ENCODE assay signal across 16 cellular contexts in the genomic region with DNA sequence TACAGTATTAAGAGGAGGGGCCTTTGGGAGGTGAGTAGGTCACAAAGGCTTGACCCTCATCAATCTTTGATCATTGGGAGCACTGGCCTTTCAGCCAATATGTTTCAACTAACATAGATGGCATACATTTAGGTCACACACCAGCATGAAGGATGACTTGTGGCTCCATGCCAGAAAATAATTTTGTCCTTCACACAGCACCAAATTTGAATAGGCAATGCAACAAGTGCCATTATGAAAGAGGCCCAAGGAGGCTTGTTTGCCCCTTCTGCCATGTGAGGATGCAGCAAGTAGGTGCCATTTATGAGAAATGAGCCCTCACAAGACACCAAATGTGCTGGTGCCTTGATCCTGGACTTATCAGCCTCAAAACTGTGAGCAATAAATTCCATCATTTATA.
DNase-seq lines count a peak whose midpoint lies in the region; TF ChIP-seq lines count a peak whose summit lies in the region.
"Had no signal": no experiment of that assay in that cellular context is flagged by ENCODE, and none has a peak within 500 bp of the region (broad histone marks: within the 10 kb centered on the region; RNA-seq: fewer than 3 reads in every experiment).

No MANE protein-coding gene starts in this region.

- CTCF ChIA-PET in HEK293 (lab: Yijun Ruan, JAX), result no interaction called here

- H3K4me3 ChIP-seq in HEK293 (ENCODE audit: low read depth, low read length), result no peak overlapping the region
- H3K4me3 ChIP-seq: GM12878, GM23248 had no signal

- H3K27ac ChIP-seq in HEK293 (ENCODE audit: extremely low read depth, low read depth, low read length), result no peak overlapping the region
- H3K27ac ChIP-seq: GM23248 had no signal

- H3K9me3 ChIP-seq in HEK293 (ENCODE audit: control insufficient read depth, insufficient read depth, low read depth, low read length), result no peaks in the 10 kb centered on the region

- POLR2A ChIA-PET in HEK293 (lab: Yijun Ruan, JAX), result no interaction called here

- no peak for TF ChIP-seq CTCF in HEK293 (tag by site-specific recombination; IDR thresholded peaks at IDR 0.05)

- no peaks in the 10 kb centered on the region for H3K4me1 ChIP-seq in HEK293 (ENCODE audit: control insufficient read depth, insufficient read depth, low read length)

- H3K36me3 ChIP-seq in HEK293 (ENCODE audit: control insufficient read depth in 2 of 2, insufficient read depth in 1 of 2, low read length in 2 of 2), result no peaks in the 10 kb centered on the region

- in situ Hi-C loops in G401 (cut with HindIII; ENCODE audit: low sequenced_read_pairs), result no loop called here

- peak; percentile 5 for DNase-seq in NCI-H345 (lab: John Stamatoyannopoulos, UW)
- DNase-seq in NCI-H345 treated with DMSO at 0.1 percent for 48 hours (lab: John Stamatoyannopoulos, UW; ENCODE audit: unreplicated experiment), result no peak
- DNase-seq in G401 (ENCODE audit: low spot score), result peak; percentile 55
- DNase-seq in cerebellar cortex (ENCODE audit: low spot score), result peak; percentile 49
- no peak for DNase-seq in RKO (ENCODE audit: low spot score)
- DNase-seq: Calu3; CD4-positive, alpha-beta memory T cell; COR-L47; DMS153; DND-41; GDM1; GM23248; H7; HCEC 1CT had no signal

TF ChIP-seq in HEK293, 187 proteins besides CTCF, POLR2A, EP300 and RAD21:
- no peak for TF ChIP-seq ZSCAN30 (tag by site-specific recombination; IDR thresholded peaks at IDR 0.05)
- TF ChIP-seq SCRT2 (tag by site-specific recombination; IDR thresholded peaks at IDR 0.05), result peak; percentile 60

Comparison
In these comparisons a context has a peak if more than half of its experiments do, and no peak if none do; other contexts are left out.
1. DNase-seq: peak in NCI-H345 (single experiment), G401 (single experiment) and cerebellar cortex (single experiment); none in NCI-H345 treated with DMSO at 0.1 percent for 48 hours (single experiment) and RKO (single experiment).